ENCODE assay signal across 8 cellular contexts in genomic region chr2:131105950-131106801, GRCh38. TPM values are rescaled to one million over a fixed set of nuclear protein-coding genes. Genes with fewer than 3 reads are reported as not detected.
DNase-seq lines count a peak whose midpoint lies in the region; ATAC-seq and TF ChIP-seq lines count a peak whose summit lies in the region.

No MANE protein-coding gene starts in this region.

- H3K27ac ChIP-seq in KMS-11, result peak overlapping the region; percentile 99
- peak overlapping the region; percentile 90 for H3K27ac ChIP-seq in VCaP

- H3K27me3 Mint-ChIP-seq in stimulated activated naive CD8-positive, alpha-beta T cell treated with anti-CD3 and anti-CD28 coated beads, Interleukin-15, amount 100 ng/mL, for 72 hours, result no peaks in the 10 kb centered on the region

- TF ChIP-seq CTCF in GM12875 (IDR thresholded peaks at IDR 0.05; ENCODE audit: borderline replicate concordance, insufficient read depth, low read depth, low read length) (no peak), KMS-11 (conservative IDR thresholded peaks at IDR 0.05; ENCODE audit: low read depth, low read length) (no peak), VCaP (conservative IDR thresholded peaks at IDR 0.05) (no peak), mucosa of descending colon (IDR thresholded peaks at IDR 0.05) (no peak)

- H3K36me3 ChIP-seq in KMS-11 (ENCODE audit: insufficient read depth), result no peaks in the 10 kb centered on the region
- H3K36me3 ChIP-seq in endocrine pancreas (ENCODE audit: control insufficient read depth, insufficient read depth, low read length), result no peaks in the 10 kb centered on the region
- H3K36me3 ChIP-seq in mucosa of descending colon (ENCODE audit: low read depth), result peaks cover 6% of the 10 kb centered on the region

- H3K4me1 ChIP-seq in KMS-11 (ENCODE audit: low read depth, poor library complexity, severe bottlenecking) (peaks cover 28% of the 10 kb centered on the region), endocrine pancreas (ENCODE audit: control insufficient read depth, insufficient read depth, low read length) (peaks cover 5% of the 10 kb centered on the region), mucosa of descending colon (ENCODE audit: low read depth) (peaks cover 19% of the 10 kb centered on the region)

- peaks cover 49% of the 10 kb centered on the region for H3K4me1 Mint-ChIP-seq in stimulated activated naive CD8-positive, alpha-beta T cell treated with anti-CD3 and anti-CD28 coated beads, Interleukin-15, amount 100 ng/mL, for 72 hours

- no peaks in the 10 kb centered on the region for H3K27me3 ChIP-seq in KMS-11 (ENCODE audit: insufficient read depth, low read depth)
- H3K27me3 ChIP-seq in endocrine pancreas (ENCODE audit: control insufficient read depth, insufficient read depth, low read length), result no peaks in the 10 kb centered on the region

- peak overlapping the region; percentile 87; the same call in 1 of the 2 replicates for H2AFZ ChIP-seq in KMS-11 (ENCODE audit: low read depth)

- H3K9me3 ChIP-seq in endocrine pancreas (ENCODE audit: control insufficient read depth, low read length) (no peaks in the 10 kb centered on the region), mucosa of descending colon (no peaks in the 10 kb centered on the region)

- peak overlapping the region; percentile 90 for H3K4me2 ChIP-seq in KMS-11

- peak overlapping the region; percentile 90 for H3K9ac ChIP-seq in KMS-11
- peak overlapping the region; percentile 100 for H3K9ac ChIP-seq in endocrine pancreas (ENCODE audit: control insufficient read depth, insufficient read depth, low read length)

- intact Hi-C loops in mucosa of descending colon (cut with DNase I, micrococcal nuclease), result no loop called here

- peaks cover 60% of the 10 kb centered on the region for H3K79me2 ChIP-seq in KMS-11 (ENCODE audit: insufficient read depth, low read depth)

- peak overlapping the region; percentile 91 to 99 for H3K4me3 Mint-ChIP-seq in stimulated activated naive CD8-positive, alpha-beta T cell treated with anti-CD3 and anti-CD28 coated beads, Interleukin-15, amount 100 ng/mL, for 72 hours

- H3K4me3 ChIP-seq in GM12875 (ENCODE audit: low read depth, low read length) (peak overlapping the region; percentile 67), KMS-11 (IDR thresholded peaks at IDR 0.05; ENCODE audit: insufficient read depth, low read depth, low read length) (peak overlapping the region; percentile 57), endocrine pancreas (ENCODE audit: control insufficient read depth, insufficient read depth, low read length) (peak overlapping the region; percentile 69), mucosa of descending colon (peak overlapping the region; percentile 94)

- H4K20me1 ChIP-seq in KMS-11 (ENCODE audit: insufficient read depth), result no peaks in the 10 kb centered on the region

- peak overlapping the region; percentile 99 for H3K27ac Mint-ChIP-seq in stimulated activated naive CD8-positive, alpha-beta T cell treated with anti-CD3 and anti-CD28 coated beads, Interleukin-15, amount 100 ng/mL, for 72 hours

- ATAC-seq in GM21737 (IDR thresholded peaks at IDR 0.05; ENCODE audit: unreplicated experiment), result peak; percentile 29
- ATAC-seq in mucosa of descending colon, result peak; percentile 71
- peak; percentile 18 for ATAC-seq in stimulated activated naive CD8-positive, alpha-beta T cell treated with anti-CD3 and anti-CD28 coated beads, Interleukin-15, amount 100 ng/mL, for 72 hours
- ATAC-seq in GM18519 (IDR thresholded peaks at IDR 0.05; ENCODE audit: low FRiP score, unreplicated experiment), result no peak

- DNase-seq in mucosa of descending colon, result peak; percentile 59 to 74 (median 62)
- DNase-seq in stimulated activated naive CD8-positive, alpha-beta T cell treated with anti-CD3 and anti-CD28 coated beads, Interleukin-15, amount 100 ng/mL, for 72 hours, result no peak

- H3K9me3 Mint-ChIP-seq in stimulated activated naive CD8-positive, alpha-beta T cell treated with anti-CD3 and anti-CD28 coated beads, Interleukin-15, amount 100 ng/mL, for 72 hours, result no peaks in the 10 kb centered on the region

RNA-seq across cellular contexts. Expression of gene PLEKHB2, which starts 1.0 kb away (rescaled TPM):
- 100 to 1,000 TPM in 2 of 3 donors, 10 to 100 TPM in 1; 73.8 to 129 (median 124) TPM for total RNA-seq in mucosa of descending colon

RNA-seq across cellular contexts. Expression of gene FAM168B, which starts 12.9 kb away (rescaled TPM):
- total RNA-seq in mucosa of descending colon, result 100 to 1,000 TPM in 1 of 3 donors, 10 to 100 TPM in 2; 79.1 to 131 (median 86.1) TPM

Comparison
In these comparisons a context has a peak if more than half of its experiments do, and no peak if none do; other contexts are left out.
1. DNase-seq: peak in mucosa of descending colon (3 of 3); none in stimulated activated naive CD8-positive, alpha-beta T cell treated with anti-CD3 and anti-CD28 coated beads, Interleukin-15, amount 100 ng/mL, for 72 hours (0 of 2).
2. Peak in every context shown above with its lines, with median percentiles within 50 percentile points of each other: H3K4me3 ChIP-seq.